In the genomic region with DNA sequence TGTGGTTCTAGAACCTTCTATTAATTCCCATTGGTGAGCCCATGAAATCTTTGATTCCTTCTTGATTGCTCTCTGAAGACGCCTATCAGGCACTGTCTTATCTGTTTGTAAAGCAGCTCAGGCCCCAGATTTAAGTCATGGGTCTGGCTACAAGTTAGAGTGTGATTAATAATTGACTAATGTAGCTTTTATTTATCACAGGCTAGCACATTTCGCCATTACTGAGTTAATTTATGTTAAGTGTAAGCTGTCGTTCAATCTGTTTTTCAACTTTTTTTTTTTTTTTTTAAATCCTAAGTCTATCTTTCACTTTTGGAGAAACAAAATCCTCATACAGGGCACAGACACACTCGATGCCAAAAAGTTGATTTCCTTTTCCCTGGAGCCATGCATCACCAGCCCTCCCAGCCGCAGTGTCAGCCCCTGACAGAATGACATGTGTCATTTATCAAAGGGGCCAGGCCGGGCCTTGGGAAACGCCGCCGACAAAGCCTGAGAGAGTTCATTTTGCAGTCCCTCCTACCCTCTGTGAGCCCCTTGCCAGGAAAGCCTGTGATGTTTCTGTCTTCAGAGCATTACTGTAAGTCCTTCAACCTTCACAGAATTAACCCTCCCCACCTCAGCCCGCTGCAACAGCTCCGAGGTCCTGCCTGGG, we compare ENCODE assay signal across 8 cellular contexts. TPM values are rescaled to one million over a fixed set of nuclear protein-coding genes. Genes with fewer than 3 reads are reported as not detected.
A peak's percentile ranks its signal among the peaks of the same experiment; 100 is the strongest.
DNase-seq lines count a peak whose midpoint lies in the region; ATAC-seq and TF ChIP-seq lines count a peak whose summit lies in the region.
"Had no signal": no experiment of that assay in that cellular context is flagged by ENCODE, and none has a peak within 500 bp of the region (broad histone marks: within the 10 kb centered on the region; RNA-seq: fewer than 3 reads in every experiment).

No MANE protein-coding gene starts in this region.

- peaks cover 14% of the 10 kb centered on the region for H3K4me1 ChIP-seq in endocrine pancreas (ENCODE audit: control insufficient read depth, insufficient read depth, low read length)
- peaks cover 30% of the 10 kb centered on the region for H3K4me1 ChIP-seq in testis
- H3K4me1 ChIP-seq: SJCRH30 had no signal

- TF ChIP-seq CTCF in mesothelial cell of epicardium (IDR thresholded peaks at IDR 0.05; ENCODE audit: unreplicated experiment) (no peak), testis (IDR thresholded peaks at IDR 0.05) (no peak), CD14-positive monocyte (IDR thresholded peaks at IDR 0.05) (no peak)

- no peaks in the 10 kb centered on the region for H3K9me3 Mint-ChIP-seq in mesothelial cell of epicardium
- H3K9me3 Mint-ChIP-seq in CD14-positive monocyte = no peaks in the 10 kb centered on the region

- no peaks in the 10 kb centered on the region for H3K9me3 ChIP-seq in endocrine pancreas (ENCODE audit: control insufficient read depth, low read length)
- no peaks in the 10 kb centered on the region for H3K9me3 ChIP-seq in testis
- H3K9me3 ChIP-seq: SJCRH30 had no signal

- H3K27me3 ChIP-seq in endocrine pancreas (ENCODE audit: control insufficient read depth, insufficient read depth, low read length) (no peaks in the 10 kb centered on the region), testis (no peaks in the 10 kb centered on the region)
- H3K27me3 ChIP-seq: SJCRH30 had no signal

- H3K36me3 Mint-ChIP-seq in mesothelial cell of epicardium = peaks cover 5% of the 10 kb centered on the region
- H3K36me3 Mint-ChIP-seq in CD14-positive monocyte = peaks cover 14 to 18% of the 10 kb centered on the region in 2 donors

- H3K9ac ChIP-seq in endocrine pancreas (ENCODE audit: control insufficient read depth, insufficient read depth, low read length) = no peak overlapping the region

- intact Hi-C loops in testis (cut with DNase I; ENCODE audit: low total_unique reads) = no loop called here
- intact Hi-C loops in CD14-positive monocyte (cut with micrococcal nuclease) = no loop called here

- WGBS in testis, 2 donors = 27 to 43% methylated on average over 11 of the region's 11 CpGs

- H3K4me3 Mint-ChIP-seq in mesothelial cell of epicardium = peak overlapping the region; percentile 61
- no peak overlapping the region for H3K4me3 Mint-ChIP-seq in CD14-positive monocyte

- TF ChIP-seq POLR2A in testis (IDR thresholded peaks at IDR 0.05) = no peak

- H3K36me3 ChIP-seq in endocrine pancreas (ENCODE audit: control insufficient read depth, insufficient read depth, low read length) = no peaks in the 10 kb centered on the region
- H3K36me3 ChIP-seq in testis (ENCODE audit: low read depth, missing control alignments) = no peaks in the 10 kb centered on the region
- H3K36me3 ChIP-seq: SJCRH30 had no signal

- no peak for ATAC-seq in HG02870 (IDR thresholded peaks at IDR 0.05; ENCODE audit: unreplicated experiment)

- H3K4me1 Mint-ChIP-seq in mesothelial cell of epicardium (peaks cover 88% of the 10 kb centered on the region), CD14-positive monocyte (peaks cover 53% of the 10 kb centered on the region)

- H3K27me3 Mint-ChIP-seq in mesothelial cell of epicardium (ENCODE audit: low read depth) (no peaks in the 10 kb centered on the region), CD14-positive monocyte (ENCODE audit: low read depth in 3 of 3) (peaks cover 3 to 7% (median 3%) of the 10 kb centered on the region in 3 donors)

- H3K27ac Mint-ChIP-seq in mesothelial cell of epicardium (peak overlapping the region; percentile 97), CD14-positive monocyte (peak overlapping the region in 1 of 7 donors; percentile 30)

- H3K27ac ChIP-seq in testis = peak overlapping the region; percentile 37 to 59
- H3K27ac ChIP-seq: SJCRH30 had no signal

- H3K4me3 ChIP-seq in endocrine pancreas (ENCODE audit: control insufficient read depth, insufficient read depth, low read length) = peak overlapping the region; percentile 69
- H3K4me3 ChIP-seq in testis = no peak overlapping the region
- H3K4me3 ChIP-seq: SJCRH30 had no signal

- peak; percentile 30 for DNase-seq in RPMI7951 (ENCODE audit: low read depth)
- DNase-seq in mesothelial cell of epicardium (ENCODE audit: low spot score in 2 of 2, unreplicated experiment in 2 of 2) = no peak
- DNase-seq in testis = no peak
- DNase-seq in CD14-positive monocyte (ENCODE audit: low spot score) = no peak
- no peak for DNase-seq in DMS 273 (lab: John Stamatoyannopoulos, UW; ENCODE audit: unreplicated experiment)
- DNase-seq: SJCRH30 had no signal

RNA-seq across cellular contexts. Expression of a gene that starts 15.8 kb away (rescaled TPM):
- total RNA-seq in RPMI7951 (2014; rRNA removed; shearing (Covaris generic)) = 7.6 and 8.4 TPM in 2 replicates
- total RNA-seq in mesothelial cell of epicardium = 48.6 to 50.6 TPM (median 50.0 TPM) in 3 replicates
- 10 to 100 TPM; 18.4 to 36.2 TPM for total RNA-seq in testis
- 12.8 TPM for polyA plus RNA-seq in testis (ENCODE audit: insufficient read depth, low read depth, low replicate concordance)
- polyA plus RNA-seq in CD14-positive monocyte = 1 to 10 TPM in 1 of 2 donors, under 1 TPM in 1; 0.76 to 1.4 TPM

RNA-seq across cellular contexts. Expression of a gene that starts 17.5 kb away (rescaled TPM):
- 7.2 and 10.0 TPM in 2 replicates for total RNA-seq in RPMI7951 (2014; rRNA removed; shearing (Covaris generic))
- total RNA-seq in mesothelial cell of epicardium = 47.0 to 52.6 TPM (median 52.1 TPM) in 3 replicates
- 10 to 100 TPM; 13.9 to 27.9 TPM for total RNA-seq in testis
- 15.7 TPM for polyA plus RNA-seq in testis (ENCODE audit: insufficient read depth, low read depth, low replicate concordance)
- 10 to 100 TPM; 15.5 to 27.5 TPM for polyA plus RNA-seq in CD14-positive monocyte
